ENCODE assay signal across 9 cellular contexts in the genomic region with DNA sequence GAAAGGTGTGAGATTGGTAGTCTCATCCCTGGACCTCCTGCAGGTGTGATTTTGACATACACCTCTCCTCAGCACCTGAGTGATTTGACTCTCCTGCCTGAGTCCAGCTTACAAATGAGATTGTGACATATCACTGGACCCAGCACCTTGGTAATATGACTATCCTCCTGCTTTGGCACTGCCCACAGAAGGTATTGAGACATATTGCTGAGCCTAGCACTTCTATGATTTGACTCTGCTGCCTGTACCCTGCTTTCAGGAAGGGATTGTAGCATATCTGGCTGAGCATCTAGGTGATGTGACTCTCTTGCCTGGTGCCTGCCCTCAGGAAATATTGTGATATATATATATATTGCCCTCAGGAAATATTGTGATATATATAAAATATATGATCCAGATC.
"Had no signal": no experiment of that assay in that cellular context is flagged by ENCODE, and none has a peak within 500 bp of the region (broad histone marks: within the 10 kb centered on the region; RNA-seq: fewer than 3 reads in every experiment).

No MANE protein-coding gene starts in this region.

- DNase-seq: IMR-90, KBM-7, KG1 had no signal

- H3K27me3 Mint-ChIP-seq: IgD-negative memory B cell had no signal

- H3K4me2 ChIP-seq: KMS-11 had no signal

- H3K4me3 Mint-ChIP-seq: IgD-negative memory B cell had no signal

- FAIRE-seq: HepG2, HTR-8/SVneo, K562 had no signal

- H3K27ac Mint-ChIP-seq: IgD-negative memory B cell had no signal

- ATAC-seq: HepG2, K562 had no signal

- H3K27ac ChIP-seq: HL-60, KMS-11 had no signal

- H3K4me1 Mint-ChIP-seq: IgD-negative memory B cell had no signal

- H3K4me3 ChIP-seq: K562 had no signal

- H3K36me3 Mint-ChIP-seq: IgD-negative memory B cell had no signal
